In genomic region chr6:157814883-157815282, GRCh38 we compare ENCODE assay signal across 13 cellular contexts. TPM values are rescaled to one million over a fixed set of nuclear protein-coding genes. Genes with fewer than 3 reads are reported as not detected.
DNase-seq lines count a peak whose midpoint lies in the region; ATAC-seq and TF ChIP-seq lines count a peak whose summit lies in the region.
"Had no signal": no experiment of that assay in that cellular context is flagged by ENCODE, and none has a peak within 500 bp of the region (broad histone marks: within the 10 kb centered on the region; RNA-seq: fewer than 3 reads in every experiment).

No MANE protein-coding gene starts in this region.

- no peak overlapping the region for H2BK120ac ChIP-seq in IMR-90 (ENCODE audit: low read depth, low read length)

- H3K4me3 Mint-ChIP-seq in CD8-positive, alpha-beta T cell, result peak overlapping the region; percentile 33
- no peak overlapping the region for H3K4me3 Mint-ChIP-seq in mesothelial cell of epicardium
- H3K4me3 Mint-ChIP-seq: neural crest cell had no signal

- H2BK20ac ChIP-seq in IMR-90 (ENCODE audit: low read depth, low read length), result no peak overlapping the region

- H2AK5ac ChIP-seq in IMR-90 (ENCODE audit: low read depth, low read length), result no peak overlapping the region

- H3K27me3 ChIP-seq in CD8-positive, alpha-beta T cell (ENCODE audit: insufficient read depth, low read length), result no peaks in the 10 kb centered on the region
- no peaks in the 10 kb centered on the region for H3K27me3 ChIP-seq in IMR-90 (ENCODE audit: control insufficient read depth, insufficient read depth, low read length)
- H3K27me3 ChIP-seq in right cardiac atrium (ENCODE audit: control insufficient read depth, insufficient read depth), result no peaks in the 10 kb centered on the region
- H3K27me3 ChIP-seq: hepatocyte had no signal

- WGBS in IMR-90 (ENCODE audit: extremely low coverage in 2 of 2, insufficient read length in 1 of 2), 2 experiments, result no CpG with 5 or more reads among the region's 4 CpGs
- 60% methylated on average over 4 of the region's 4 CpGs for WGBS in right cardiac atrium

- no TSS peak for BruUV-seq in IMR-90 (replicated peaks; lab: Mats Ljungman, UMichigan)

- H3K4me1 ChIP-seq in CD8-positive, alpha-beta T cell (ENCODE audit: insufficient read depth, low read length), result peaks cover 40% of the 10 kb centered on the region
- H3K4me1 ChIP-seq in IMR-90 (ENCODE audit: control insufficient read depth, insufficient read depth, low read length), result peaks cover 12% of the 10 kb centered on the region
- peaks cover 10% of the 10 kb centered on the region for H3K4me1 ChIP-seq in right cardiac atrium (ENCODE audit: control insufficient read depth, insufficient read depth, low read length)

- H4K91ac ChIP-seq in IMR-90 (ENCODE audit: insufficient read depth, low read depth, low read length), result no peak overlapping the region

- TF ChIP-seq CTCF in CD8-positive, alpha-beta T cell (IDR thresholded peaks at IDR 0.05), result no peak
- TF ChIP-seq CTCF in IMR-90 (conservative IDR thresholded peaks at IDR 0.05; ENCODE audit: low read depth, low read length) (no peak), mesothelial cell of epicardium (IDR thresholded peaks at IDR 0.05; ENCODE audit: unreplicated experiment) (no peak)

- no peaks in the 10 kb centered on the region for H3K36me3 Mint-ChIP-seq in CD8-positive, alpha-beta T cell
- H3K36me3 Mint-ChIP-seq in mesothelial cell of epicardium, result no peaks in the 10 kb centered on the region

- H3K9ac ChIP-seq in IMR-90 (ENCODE audit: low read depth, low read length), result no peak overlapping the region

- peak overlapping the region; percentile 17 for H3K27ac ChIP-seq in CD8-positive, alpha-beta T cell (ENCODE audit: low read depth, low read length)
- no peak overlapping the region for H3K27ac ChIP-seq in IMR-90 (ENCODE audit: insufficient read depth, low read length)
- H3K27ac ChIP-seq in right cardiac atrium (ENCODE audit: low read length), result peak overlapping the region; percentile 31
- H3K27ac ChIP-seq: hepatocyte had no signal

- H3K27ac Mint-ChIP-seq in CD8-positive, alpha-beta T cell, result peak overlapping the region; percentile 86
- H3K27ac Mint-ChIP-seq in mesothelial cell of epicardium, result no peak overlapping the region

- no peak overlapping the region for H3K4me2 ChIP-seq in IMR-90 (ENCODE audit: low read depth, low read length)
- H3K4me2 ChIP-seq: hepatocyte had no signal

- no peaks in the 10 kb centered on the region for H4K20me1 ChIP-seq in IMR-90 (ENCODE audit: insufficient read depth, low read length)

- in situ Hi-C loops in IMR-90 (cut with MboI; ENCODE audit: low sequenced_read_pairs), result no loop called here

- no peak overlapping the region for H2AK9ac ChIP-seq in IMR-90 (replicated peaks; ENCODE audit: low read depth, low read length, poor library complexity)

- H3K4me3 ChIP-seq in CD8-positive, alpha-beta T cell (ENCODE audit: low read depth, low read length), result no peak overlapping the region
- H3K4me3 ChIP-seq in IMR-90 (ENCODE audit: insufficient read depth, low read depth, low read length) (no peak overlapping the region), right cardiac atrium (ENCODE audit: low read length) (no peak overlapping the region)
- H3K4me3 ChIP-seq: hepatocyte had no signal

- no peak overlapping the region for H3K18ac ChIP-seq in IMR-90 (ENCODE audit: low read depth, low read length)

- H3K4me1 Mint-ChIP-seq in CD8-positive, alpha-beta T cell (ENCODE audit: low read depth), result peaks cover 48% of the 10 kb centered on the region
- H3K4me1 Mint-ChIP-seq in mesothelial cell of epicardium, result no peaks in the 10 kb centered on the region
- H3K4me1 Mint-ChIP-seq: neural crest cell had no signal

- H3K27me3 Mint-ChIP-seq in CD8-positive, alpha-beta T cell (ENCODE audit: low read depth), result no peaks in the 10 kb centered on the region
- H3K27me3 Mint-ChIP-seq in mesothelial cell of epicardium (ENCODE audit: low read depth), result peaks cover 2% of the 10 kb centered on the region

- H3K9me3 ChIP-seq in CD8-positive, alpha-beta T cell (ENCODE audit: low read length), result no peaks in the 10 kb centered on the region
- H3K9me3 ChIP-seq in IMR-90 (ENCODE audit: control insufficient read depth, insufficient read depth, low read length) (no peaks in the 10 kb centered on the region), right cardiac atrium (ENCODE audit: control insufficient read depth, low read length) (no peaks in the 10 kb centered on the region)

- intact Hi-C loops in CD8-positive, alpha-beta T cell (cut with DNase I, micrococcal nuclease), result no loop called here
- intact Hi-C loops in IMR-90 (cut with micrococcal nuclease), result no loop called here
- intact Hi-C loops in right cardiac atrium (cut with DNase I), result no loop called here

- peaks cover 12% of the 10 kb centered on the region for H3K9me1 ChIP-seq in IMR-90 (ENCODE audit: insufficient read depth, low read length)

- DNase-seq in CD8-positive, alpha-beta T cell, result peak in 1 of 7 experiments; percentile 22
- DNase-seq in IMR-90, result no peak
- peak in 1 of 3 donors; percentile 62 for DNase-seq in right cardiac atrium
- no peak for DNase-seq in NCI-H82 (lab: John Stamatoyannopoulos, UW)
- DNase-seq in mesothelial cell of epicardium (ENCODE audit: low spot score in 2 of 2, unreplicated experiment in 2 of 2), result no peak
- DNase-seq in central memory CD4-positive, alpha-beta T cell, result no peak
- DNase-seq: activated CD4-positive, alpha-beta T cell treated with anti-CD3 and anti-CD28 coated beads for 4 hours; cerebellar nuclear complex; OCI-M1 had no signal

- H3K56ac ChIP-seq in IMR-90 (ENCODE audit: extremely low read depth, insufficient read depth, low read length), result no peak overlapping the region

- no peaks in the 10 kb centered on the region for H3K9me3 Mint-ChIP-seq in CD8-positive, alpha-beta T cell
- peaks cover 9% of the 10 kb centered on the region for H3K9me3 Mint-ChIP-seq in mesothelial cell of epicardium

- H3K79me1 ChIP-seq in IMR-90 (ENCODE audit: low read depth in 1 of 2, low read length in 2 of 2), result no peaks in the 10 kb centered on the region

- 0 out of 3 replicates have a peak overlapping the region, but pooled peaks have one; percentile 4 for H2BK15ac ChIP-seq in IMR-90 (ENCODE audit: low read depth, low read length)

- H4K5ac ChIP-seq in IMR-90 (ENCODE audit: low read depth, low read length), result no peak overlapping the region

- POLR2A ChIA-PET in CD8-positive, alpha-beta T cell (lab: Charles Lee), result interaction anchor here (1.3 kb wide), 1 partner anchor 10 kb away, joined by 4 read pairs; no protein-coding TSS in a partner anchor
- POLR2A ChIA-PET in IMR-90 (lab: Charles Lee; ENCODE audit: unreplicated experiment), result no interaction called here

- H3K4ac ChIP-seq in IMR-90 (ENCODE audit: low read depth, low read length), result no peak overlapping the region

- H2BK5ac ChIP-seq in IMR-90 (ENCODE audit: low read depth, low read length, poor library complexity, severe bottlenecking), result no peak overlapping the region

- H3K14ac ChIP-seq in IMR-90 (replicated peaks; ENCODE audit: low read depth, low read length), result no peak overlapping the region

- CTCF ChIA-PET in CD8-positive, alpha-beta T cell (lab: Charles Lee), result interaction anchor here (1.0 to 1.9 kb wide), 2 partner anchors 58 kb away, joined by 3 to 10 read pairs; no protein-coding TSS in a partner anchor
- CTCF ChIA-PET in IMR-90 (lab: Yijun Ruan, JAX), result interaction anchor here (0.5 kb wide), 1 partner anchor 34 kb away, joined by 3 read pairs; no protein-coding TSS in a partner anchor

- no peak overlapping the region for H3K23ac ChIP-seq in IMR-90 (ENCODE audit: low read depth, low read length)

- ATAC-seq in CD8-positive, alpha-beta T cell, result peak; percentile 64
- ATAC-seq in GM19467 (IDR thresholded peaks at IDR 0.05; ENCODE audit: unreplicated experiment), result peak; percentile 54
- no peak for ATAC-seq in IMR-90 (ENCODE audit: low read depth)
- peak in 1 of 2 donors; percentile 20 for ATAC-seq in right cardiac atrium
- no peak for ATAC-seq in HG03520 (IDR thresholded peaks at IDR 0.05; ENCODE audit: unreplicated experiment)

- dilution Hi-C loops in IMR-90 (cut with HindIII; ENCODE audit: low sequenced_read_pairs, unreplicated experiment), result no loop called here

- TF ChIP-seq POLR2A in IMR-90 (IDR thresholded peaks at IDR 0.05; ENCODE audit: low read depth, low read length), result no peak

- no peak overlapping the region for H2AFZ ChIP-seq in IMR-90 (replicated peaks; ENCODE audit: low read length, poor library complexity)
- H2AFZ ChIP-seq: hepatocyte had no signal

- TF ChIP-seq RAD21 in IMR-90 (IDR thresholded peaks at IDR 0.05; ENCODE audit: low read length), result no peak

- H4K8ac ChIP-seq in IMR-90 (ENCODE audit: low read depth in 2 of 2, low read length in 2 of 2), result no peak overlapping the region; a peak in 1 of 4 replicates

- H3K36me3 ChIP-seq in CD8-positive, alpha-beta T cell (ENCODE audit: insufficient read depth, low read length), result no peaks in the 10 kb centered on the region
- no peaks in the 10 kb centered on the region for H3K36me3 ChIP-seq in IMR-90 (ENCODE audit: control insufficient read depth, insufficient read depth, low read length)

TF ChIP-seq in IMR-90, 13 proteins besides CTCF, POLR2A, EP300 and RAD21 (continues in another document):
- no peak for TF ChIP-seq MAZ (IDR thresholded peaks at IDR 0.05; ENCODE audit: borderline replicate concordance, low read depth, low read length)
- no peak for TF ChIP-seq RCOR1 (IDR thresholded peaks at IDR 0.05; ENCODE audit: insufficient replicate concordance, low read length)
- TF ChIP-seq, protein P1, sequence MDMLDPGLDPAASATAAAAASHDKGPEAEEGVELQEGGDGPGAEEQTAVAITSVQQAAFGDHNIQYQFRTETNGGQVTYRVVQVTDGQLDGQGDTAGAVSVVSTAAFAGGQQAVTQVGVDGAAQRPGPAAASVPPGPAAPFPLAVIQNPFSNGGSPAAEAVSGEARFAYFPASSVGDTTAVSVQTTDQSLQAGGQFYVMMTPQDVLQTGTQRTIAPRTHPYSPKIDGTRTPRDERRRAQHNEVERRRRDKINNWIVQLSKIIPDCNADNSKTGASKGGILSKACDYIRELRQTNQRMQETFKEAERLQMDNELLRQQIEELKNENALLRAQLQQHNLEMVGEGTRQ (IDR thresholded peaks at IDR 0.05; ENCODE audit: low read depth, low read length), result no peak
- TF ChIP-seq NFE2L2 (IDR thresholded peaks at IDR 0.05; ENCODE audit: low read depth, low read length), result no peak
- TF ChIP-seq CHD1 (IDR thresholded peaks at IDR 0.05; ENCODE audit: low read depth, low read length), result no peak
- TF ChIP-seq MXI1 (IDR thresholded peaks at IDR 0.05; ENCODE audit: borderline replicate concordance, low read depth, low read length), result no peak
- no peak for TF ChIP-seq CEBPB (IDR thresholded peaks at IDR 0.05; ENCODE audit: low read depth, low read length)
- no peak for TF ChIP-seq MAFK (IDR thresholded peaks at IDR 0.05; ENCODE audit: low read depth, low read length)
- TF ChIP-seq SMC3 (IDR thresholded peaks at IDR 0.05; ENCODE audit: low read depth, low read length), result no peak

RNA-seq across cellular contexts. Expression of gene SNX9, which starts 8.2 kb away (rescaled TPM):
- 10 to 100 TPM; 54.8 to 63.2 TPM for total RNA-seq in CD8-positive, alpha-beta T cell
- total RNA-seq in IMR-90 (2012; rRNA removed) (41.2 and 41.9 TPM in 2 replicates), right cardiac atrium (10 to 100 TPM; 33.0 to 41.9 (median 38.7) TPM), mesothelial cell of epicardium (22.8 to 24.0 TPM (median 23.1 TPM) in 3 replicates)
- polyA plus RNA-seq in IMR-90 (2012; rRNA removed) (34.8 and 35.3 TPM in 2 replicates), right cardiac atrium (24.1 TPM)
- polyA plus RNA-seq in IMR-90 (2012; cell fraction: cytosol; rRNA removed), result 18.7 and 20.5 TPM in 2 replicates
- 20.1 and 45.0 TPM in 2 replicates for polyA plus RNA-seq in IMR-90 (2012; cell fraction: nucleus; rRNA removed; ENCODE audit: low replicate concordance)

Comparison
In these comparisons a context has a peak if more than half of its experiments do, and no peak if none do; other contexts are left out.
1. ATAC-seq: peak in CD8-positive, alpha-beta T cell (single experiment) and GM19467 (single experiment); none in IMR-90 (single experiment) and HG03520 (single experiment).